8 cellular contexts compared by ENCODE assay signal in genomic region chr14:54816450-54816849, GRCh38.
"Had no signal": no experiment of that assay in that cellular context is flagged by ENCODE, and none has a peak within 500 bp of the region (broad histone marks: within the 10 kb centered on the region; RNA-seq: fewer than 3 reads in every experiment).

No MANE protein-coding gene starts in this region.

- ATAC-seq: GM23338, HepG2 had no signal

- H2AFZ ChIP-seq: GM23338 had no signal

- H3K27ac ChIP-seq: HL-60 had no signal

- H3K4me3 ChIP-seq: GM23338 had no signal

- FAIRE-seq: H1, H54, HepG2 had no signal

- H3K4me2 ChIP-seq: GM23338 had no signal

- DNase-seq: H9, HCEC 1CT, KBM-7 had no signal
